29 cellular contexts compared by ENCODE assay signal in the genomic region with DNA sequence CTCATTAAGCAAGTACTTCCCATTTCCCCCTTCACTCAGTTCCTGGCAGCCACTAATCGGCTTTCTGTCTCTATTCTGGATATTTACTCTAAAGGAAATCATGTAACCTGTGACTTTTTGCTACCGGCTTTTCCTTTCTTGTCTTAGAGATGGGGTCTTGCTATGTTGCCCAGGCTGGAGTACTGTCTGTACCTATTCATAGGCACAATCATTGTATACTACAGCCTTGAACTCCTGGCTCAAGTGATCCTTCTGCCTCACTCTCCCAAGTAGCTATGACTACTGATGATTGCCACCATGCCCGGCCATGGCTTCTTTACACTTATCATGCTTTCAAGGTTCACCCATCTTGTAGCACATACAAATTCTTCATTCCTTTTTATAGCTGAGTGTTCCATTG. TPM values are rescaled to one million over a fixed set of nuclear protein-coding genes. Genes with fewer than 3 reads are reported as not detected.
DNase-seq lines count a peak whose midpoint lies in the region; ATAC-seq, FAIRE-seq and TF ChIP-seq lines count a peak whose summit lies in the region.
"Had no signal": no experiment of that assay in that cellular context is flagged by ENCODE, and none has a peak within 500 bp of the region (broad histone marks: within the 10 kb centered on the region; RNA-seq: fewer than 3 reads in every experiment).

No MANE protein-coding gene starts in this region.

- CTCF ChIA-PET in WTC11 (lab: Charles Lee) (no interaction called here), K562 (lab: Yijun Ruan, JAX; ENCODE audit: low intra/inter-chr PET ratio) (no interaction called here)

- no peak for ATAC-seq in WTC11
- no peak for ATAC-seq in K562
- ATAC-seq: GM12878 had no signal

- H3K4me1 Mint-ChIP-seq in WTC11: 0 out of 2 replicates have a peak, but pooled peaks cover 4% of the 10 kb centered on the region
- H3K4me1 Mint-ChIP-seq: CD14-positive monocyte had no signal

- FAIRE-seq in K562 (lab: Jason Lieb, UNC): no peak
- FAIRE-seq: A204.1, GM12878, GM12892, GM18507 had no signal

- POLR2A ChIA-PET in WTC11 (lab: Charles Lee) (no interaction called here), K562 (lab: Yijun Ruan, JAX) (no interaction called here)

- in situ Hi-C loops in K562 (cut with MboI): no loop called here

- DNase-seq in WTC11 (ENCODE audit: low spot score) (no peak), K562 (ENCODE audit: extremely low read depth in 1 of 4, low spot score in 3 of 4) (no peak), coronary artery (ENCODE audit: low spot score) (no peak), GOT3 (lab: John Stamatoyannopoulos, UW) (no peak)
- DNase-seq: 8988T; ACHN; BE2C; C1 segment of cervical spinal cord; CD4-positive, alpha-beta memory T cell; CD4-positive, CD25-positive, alpha-beta regulatory T cell; CD8-positive, alpha-beta memory T cell; COR-L47; DMS 273 treated with DMSO at 0.1 percent for 48 hours; DMS153; DMS53; DMS79; DND-41; EL; GDM1 had no signal

- BruUV-seq in K562 (replicated peaks; lab: Mats Ljungman, UMichigan): no TSS peak

- no peak overlapping the region for H3K4me2 ChIP-seq in K562 (ENCODE audit: insufficient read depth, low read length)
- H3K4me2 ChIP-seq: BLaER1 had no signal

- no peak overlapping the region for H3K27ac Mint-ChIP-seq in WTC11
- H3K27ac Mint-ChIP-seq: CD14-positive monocyte; CD4-positive, alpha-beta memory T cell; CD4-positive, CD25-positive, alpha-beta regulatory T cell; CD8-positive, alpha-beta memory T cell had no signal

- no peaks in the 10 kb centered on the region for H3K9me1 ChIP-seq in K562 (ENCODE audit: control insufficient read depth, insufficient read depth, low read length)

- peaks cover 88% of the 10 kb centered on the region for H3K79me2 ChIP-seq in K562 (ENCODE audit: control insufficient read depth, insufficient read depth, low read length)

- no peak for TF ChIP-seq POLR2A in K562 (conservative IDR thresholded peaks at IDR 0.05)

- H3K9me3 Mint-ChIP-seq in WTC11: no peaks in the 10 kb centered on the region
- H3K9me3 Mint-ChIP-seq: CD4-positive, CD25-positive, alpha-beta regulatory T cell; CD8-positive, alpha-beta memory T cell had no signal

- intact Hi-C loops in K562 (cut with micrococcal nuclease): no loop called here

- H3K9ac ChIP-seq in K562 (ENCODE audit: insufficient read depth in 1 of 2, low read depth in 2 of 2, low read length in 2 of 2): no peak overlapping the region
- H3K9ac ChIP-seq: BLaER1 had no signal

- H3K9me3 ChIP-seq in K562 (replicated peaks; ENCODE audit: control insufficient read depth, insufficient read depth, low read depth, low read length): no peaks in the 10 kb centered on the region
- H3K9me3 ChIP-seq: BE2C, BLaER1 had no signal

- WGBS in K562 (ENCODE audit: insufficient coverage, low coverage, missing lambda C conversion rate): 80% methylated on average over 3 of the region's 3 CpGs

- H3K4me3 Mint-ChIP-seq in WTC11: no peak overlapping the region
- H3K4me3 Mint-ChIP-seq: CD14-positive monocyte; CD4-positive, alpha-beta memory T cell; CD4-positive, CD25-positive, alpha-beta regulatory T cell; CD8-positive, alpha-beta memory T cell had no signal

- H3K4me1 ChIP-seq in K562 (replicated peaks in 1 of 2; ENCODE audit: control insufficient read depth in 2 of 2, insufficient read depth in 2 of 2, low read length in 2 of 2): peaks cover 0 to 2% of the 10 kb centered on the region in 2 experiments; a peak in 2 of 5 replicates
- H3K4me1 ChIP-seq: BE2C had no signal

- H3K36me3 Mint-ChIP-seq in WTC11: no peaks in the 10 kb centered on the region

- no peak for TF ChIP-seq CTCF in WTC11 (IDR thresholded peaks at IDR 0.05)
- TF ChIP-seq CTCF in K562 (IDR thresholded peaks at IDR 0.05 in 2 of 3, conservative IDR thresholded peaks at IDR 0.05 in 1 of 3; ENCODE audit: insufficient read depth in 2 of 3, low read depth in 1 of 3, low read length in 3 of 3): no peak
- no peak for TF ChIP-seq CTCF in coronary artery (IDR thresholded peaks at IDR 0.05)

- no peak for TF ChIP-seq RAD21 in K562 (CRISPR knock-in tag; conservative IDR thresholded peaks at IDR 0.05 in 1 of 2, IDR thresholded peaks at IDR 0.05 in 1 of 2)

- no peaks in the 10 kb centered on the region for H3K27me3 ChIP-seq in K562 (ENCODE audit: control insufficient read depth in 2 of 2, insufficient read depth in 2 of 2, low read length in 2 of 2)
- H3K27me3 ChIP-seq: BE2C, BLaER1 had no signal

- no peak for TF ChIP-seq EP300 in K562 (IDR thresholded peaks at IDR 0.05; ENCODE audit: low read length)

- H3K4me3 ChIP-seq in K562 (no peak overlapping the region), coronary artery (no peak overlapping the region)
- H3K4me3 ChIP-seq: BLaER1, GM12878 had no signal

- peaks cover 62% of the 10 kb centered on the region; the same call in 2 of the 3 replicates for H3K36me3 ChIP-seq in K562 (ENCODE audit: control insufficient read depth, insufficient read depth, low read length)

- no peak overlapping the region for H3K27ac ChIP-seq in K562 (ENCODE audit: extremely low read depth, low read depth, low read length)
- H3K27ac ChIP-seq in coronary artery: no peak overlapping the region
- H3K27ac ChIP-seq: BLaER1 had no signal

- H3K27me3 Mint-ChIP-seq in WTC11 (ENCODE audit: low read depth): no peaks in the 10 kb centered on the region
- H3K27me3 Mint-ChIP-seq: CD4-positive, alpha-beta memory T cell; CD4-positive, CD25-positive, alpha-beta regulatory T cell; CD8-positive, alpha-beta memory T cell had no signal

- H2AFZ ChIP-seq in K562 (ENCODE audit: low read depth, low read length): no peak overlapping the region

- H4K20me1 ChIP-seq in K562 (replicated peaks; ENCODE audit: control insufficient read depth, insufficient read depth, low read length): 0 out of 2 replicates have a peak, but pooled peaks cover 4% of the 10 kb centered on the region

RNA-seq across cellular contexts. Expression of gene SLC25A17, which starts 12.4 kb away (rescaled TPM):
- total RNA-seq in WTC11 (2021) (22.0 to 29.6 TPM (median 25.2 TPM) in 3 replicates), K562 (2014; rRNA removed) (32.5 and 32.6 TPM in 2 replicates), K562 (2014; rRNA removed; fragmentation: Illumina TruSeq; extraction: Trizol) (56.2 and 61.0 TPM in 2 replicates), K562 (2015; rRNA removed; fragmentation: Illumina TruSeq; extraction: Trizol) (35.0 and 38.4 TPM in 2 replicates), K562 (2021) (50.2 and 54.5 TPM in 2 replicates)
- 33.1 and 56.2 TPM in 2 replicates for total RNA-seq in K562 (2011; cell fraction: chromatin; rRNA removed; ENCODE audit: low replicate concordance)
- 26.7 and 32.1 TPM in 2 replicates for total RNA-seq in K562 (2011; cell fraction: nucleolus; rRNA removed)
- 48.7 and 57.9 TPM in 2 replicates for total RNA-seq in K562 (2011; cell fraction: nucleoplasm; rRNA removed)
- polyA plus RNA-seq in K562 (2011; rRNA removed) (77.1 and 96.8 TPM in 2 replicates), K562 (2014; fragmentation: Illumina TruSeq; extraction: Trizol) (63.2 and 65.3 TPM in 2 replicates), K562 (2014; fragmentation: Nextera tagmentation; extraction: Ambion mirVana) (100 to 1,000 TPM; 104 to 136 TPM), K562 (2014; rRNA removed) (43.1 and 46.5 TPM in 2 replicates)
- 25.4 and 41.7 TPM in 2 replicates for polyA plus RNA-seq in K562 (2011; cell fraction: cytosol; rRNA removed)
- polyA plus RNA-seq in K562 (2011; cell fraction: nucleus; rRNA removed): 34.4 and 42.8 TPM in 2 replicates
- 31.8 and 34.9 TPM in 2 replicates for polyA plus RNA-seq in K562 (2012)
- 65.1 and 70.1 TPM in 2 replicates for polyA minus RNA-seq in K562 (2011; rRNA and poly(A)+ RNA removed)
- 15.8 and 24.7 TPM in 2 replicates for polyA minus RNA-seq in K562 (2011; cell fraction: cytosol; rRNA and poly(A)+ RNA removed)
- 12.5 and 19.4 TPM in 2 replicates for polyA minus RNA-seq in K562 (2011; cell fraction: nucleus; rRNA and poly(A)+ RNA removed)

RNA-seq across cellular contexts. Expression of gene ST13, which starts 49.7 kb away (rescaled TPM):
- total RNA-seq in WTC11 (2021) (289 to 303 TPM (median 291 TPM) in 3 replicates), K562 (2014; rRNA removed) (178 and 255 TPM in 2 replicates), K562 (2014; rRNA removed; fragmentation: Illumina TruSeq; extraction: Trizol) (247 and 287 TPM in 2 replicates), K562 (2015; rRNA removed; fragmentation: Illumina TruSeq; extraction: Trizol) (306 and 311 TPM in 2 replicates), K562 (2021) (172 and 195 TPM in 2 replicates)
- total RNA-seq in K562 (2011; cell fraction: chromatin; rRNA removed; ENCODE audit: low replicate concordance): 14.1 and 31.7 TPM in 2 replicates
- 15.8 and 17.4 TPM in 2 replicates for total RNA-seq in K562 (2011; cell fraction: nucleolus; rRNA removed)
- total RNA-seq in K562 (2011; cell fraction: nucleoplasm; rRNA removed): 18.7 and 29.5 TPM in 2 replicates
- polyA plus RNA-seq in K562 (2011; rRNA removed) (149 and 163 TPM in 2 replicates), K562 (2014; fragmentation: Illumina TruSeq; extraction: Trizol) (229 and 236 TPM in 2 replicates), K562 (2014; fragmentation: Nextera tagmentation; extraction: Ambion mirVana) (10 to 100 TPM; 53.6 to 69.7 TPM), K562 (2014; rRNA removed) (133 and 154 TPM in 2 replicates)
- polyA plus RNA-seq in K562 (2011; cell fraction: cytosol; rRNA removed): 37.7 and 60.8 TPM in 2 replicates
- 21.8 and 44.2 TPM in 2 replicates for polyA plus RNA-seq in K562 (2011; cell fraction: nucleus; rRNA removed)
- polyA plus RNA-seq in K562 (2012): 266 and 314 TPM in 2 replicates
- polyA minus RNA-seq in K562 (2011; rRNA and poly(A)+ RNA removed): 192 and 227 TPM in 2 replicates
- polyA minus RNA-seq in K562 (2011; cell fraction: cytosol; rRNA and poly(A)+ RNA removed): 89.3 and 102 TPM in 2 replicates
- 9.3 and 23.3 TPM in 2 replicates for polyA minus RNA-seq in K562 (2011; cell fraction: nucleus; rRNA and poly(A)+ RNA removed)

RNA-seq across cellular contexts. Expression of gene XPNPEP3, which starts 50.2 kb away (rescaled TPM):
- total RNA-seq in WTC11 (2021) (25.9 to 28.2 TPM (median 27.5 TPM) in 3 replicates), K562 (2014; rRNA removed) (7.3 and 9.1 TPM in 2 replicates), K562 (2014; rRNA removed; fragmentation: Illumina TruSeq; extraction: Trizol) (15.6 and 16.2 TPM in 2 replicates), K562 (2015; rRNA removed; fragmentation: Illumina TruSeq; extraction: Trizol) (12.2 and 15.4 TPM in 2 replicates), K562 (2021) (18.6 and 22.6 TPM in 2 replicates)
- 24.6 and 37.7 TPM in 2 replicates for total RNA-seq in K562 (2011; cell fraction: chromatin; rRNA removed; ENCODE audit: low replicate concordance)
- total RNA-seq in K562 (2011; cell fraction: nucleolus; rRNA removed): 17.6 and 30.2 TPM in 2 replicates
- total RNA-seq in K562 (2011; cell fraction: nucleoplasm; rRNA removed): 24.2 and 36.4 TPM in 2 replicates
- polyA plus RNA-seq in K562 (2011; rRNA removed) (22.6 and 28.0 TPM in 2 replicates), K562 (2014; fragmentation: Illumina TruSeq; extraction: Trizol) (12.9 and 13.2 TPM in 2 replicates), K562 (2014; fragmentation: Nextera tagmentation; extraction: Ambion mirVana) (10 to 100 TPM; 18.8 to 20.0 TPM), K562 (2014; rRNA removed) (10.7 and 11.9 TPM in 2 replicates)
- polyA plus RNA-seq in K562 (2011; cell fraction: cytosol; rRNA removed): 10.7 and 18.7 TPM in 2 replicates
- polyA plus RNA-seq in K562 (2011; cell fraction: nucleus; rRNA removed): 18.6 and 22.5 TPM in 2 replicates
- 9.0 and 10.5 TPM in 2 replicates for polyA plus RNA-seq in K562 (2012)
- 41.4 and 41.9 TPM in 2 replicates for polyA minus RNA-seq in K562 (2011; rRNA and poly(A)+ RNA removed)
- polyA minus RNA-seq in K562 (2011; cell fraction: cytosol; rRNA and poly(A)+ RNA removed): 18.6 and 23.8 TPM in 2 replicates
- polyA minus RNA-seq in K562 (2011; cell fraction: nucleus; rRNA and poly(A)+ RNA removed): 14.0 and 17.4 TPM in 2 replicates

RNA-seq across cellular contexts. Expression of gene DNAJB7, which starts 55.2 kb away (rescaled TPM):
- total RNA-seq in WTC11 (2021) (not detected in 3 replicates), K562 (2014; rRNA removed) (not detected in 2 replicates), K562 (2014; rRNA removed; fragmentation: Illumina TruSeq; extraction: Trizol) (not detected in 2 replicates), K562 (2015; rRNA removed; fragmentation: Illumina TruSeq; extraction: Trizol) (not detected in 2 replicates), K562 (2021) (not detected in 2 replicates)
- not detected in 2 replicates for total RNA-seq in K562 (2011; cell fraction: chromatin; rRNA removed; ENCODE audit: low replicate concordance)
- not detected in 2 replicates for total RNA-seq in K562 (2011; cell fraction: nucleolus; rRNA removed)
- total RNA-seq in K562 (2011; cell fraction: nucleoplasm; rRNA removed): not detected in 2 replicates
- polyA plus RNA-seq in K562 (2011; rRNA removed) (not detected in 2 replicates), K562 (2014; fragmentation: Illumina TruSeq; extraction: Trizol) (not detected in 2 replicates), K562 (2014; fragmentation: Nextera tagmentation; extraction: Ambion mirVana) (under 1 TPM; 0.13 to 0.21 TPM), K562 (2014; rRNA removed) (not detected in 2 replicates)
- polyA plus RNA-seq in K562 (2011; cell fraction: cytosol; rRNA removed): not detected in 2 replicates
- not detected in 2 replicates for polyA plus RNA-seq in K562 (2011; cell fraction: nucleus; rRNA removed)
- 0.07 and 0.12 TPM in 2 replicates for polyA plus RNA-seq in K562 (2012)
- not detected in 2 replicates for polyA minus RNA-seq in K562 (2011; rRNA and poly(A)+ RNA removed)
- not detected in 2 replicates for polyA minus RNA-seq in K562 (2011; cell fraction: cytosol; rRNA and poly(A)+ RNA removed)
- not detected in 2 replicates for polyA minus RNA-seq in K562 (2011; cell fraction: nucleus; rRNA and poly(A)+ RNA removed)
- total RNA-seq: A673; CD4-positive, alpha-beta memory T cell; CD4-positive, CD25-positive, alpha-beta regulatory T cell; CD8-positive, alpha-beta memory T cell; Daoy; G401; GM12878 had no signal
- polyA plus RNA-seq: AG04450; CD14-positive monocyte; CD4-positive, alpha-beta memory T cell had no signal

Comparison
In these comparisons a context has a peak if more than half of its experiments do, and no peak if none do; other contexts are left out.
1. Of the 49 proteins assayed by ChIP-seq in both K562 and WTC11: peak only in K562: none; only in WTC11: none; in both: ZNF121; in neither: 48.